Comparison of ENCODE assay signal across 16 cellular contexts in genomic region chr6:122758927-122759334, GRCh38. TPM values are rescaled to one million over a fixed set of nuclear protein-coding genes. Genes with fewer than 3 reads are reported as not detected.
DNase-seq lines count a peak whose midpoint lies in the region; ATAC-seq and TF ChIP-seq lines count a peak whose summit lies in the region.
"Had no signal": no experiment of that assay in that cellular context is flagged by ENCODE, and none has a peak within 500 bp of the region (broad histone marks: within the 10 kb centered on the region; RNA-seq: fewer than 3 reads in every experiment).

No MANE protein-coding gene starts in this region.

- H3K27ac Mint-ChIP-seq in activated CD4-positive, alpha-beta T cell treated with anti-CD3 and anti-CD28 coated beads, Interleukin-2, amount 10 ng/mL, durations not matched to agents 24 days and 14 days, result peak overlapping the region; percentile 22
- H3K27ac Mint-ChIP-seq in naive thymus-derived CD4-positive, alpha-beta T cell, result no peak overlapping the region
- H3K27ac Mint-ChIP-seq in chondrocyte (ENCODE audit: unreplicated experiment), result no peak overlapping the region
- H3K27ac Mint-ChIP-seq: activated CD4-positive, alpha-beta memory T cell treated with anti-CD3 and anti-CD28 coated beads for 36 hours; HFFc6 had no signal

- H3K27ac ChIP-seq in naive thymus-derived CD4-positive, alpha-beta T cell (ENCODE audit: low read depth, low read length), result no peak overlapping the region
- H3K27ac ChIP-seq: brain microvascular endothelial cell, RWPE1, sigmoid colon had no signal

- no peaks in the 10 kb centered on the region for H3K9me3 ChIP-seq in naive thymus-derived CD4-positive, alpha-beta T cell (ENCODE audit: control insufficient read depth in 2 of 3, low read length in 3 of 3)
- H3K9me3 ChIP-seq: sigmoid colon had no signal

- no peak for DNase-seq in activated CD4-positive, alpha-beta T cell treated with anti-CD3 and anti-CD28 coated beads, Interleukin-2, amount 10 ng/mL, durations not matched to agents 24 days and 14 days
- DNase-seq in activated CD4-positive, alpha-beta T cell treated with anti-CD3 and anti-CD28 coated beads, Interleukin-2, amount 50 U/mL, for 48 hours, result no peak
- no peak for DNase-seq in naive thymus-derived CD4-positive, alpha-beta T cell
- DNase-seq in SKM-1 (lab: John Stamatoyannopoulos, UW; ENCODE audit: unreplicated experiment) (no peak), chondrocyte (ENCODE audit: low spot score) (no peak), putamen (ENCODE audit: low spot score) (no peak)
- DNase-seq: activated CD4-positive, alpha-beta memory T cell treated with anti-CD3 and anti-CD28 coated beads for 36 hours; brain microvascular endothelial cell; HFFc6; NCI-H146; sigmoid colon had no signal

- H3K27me3 ChIP-seq in naive thymus-derived CD4-positive, alpha-beta T cell (ENCODE audit: control insufficient read depth in 2 of 2, insufficient read depth in 2 of 2, low read length in 2 of 2), result no peaks in the 10 kb centered on the region
- H3K27me3 ChIP-seq: brain microvascular endothelial cell, sigmoid colon had no signal

- POLR2A ChIA-PET in naive thymus-derived CD4-positive, alpha-beta T cell (lab: Charles Lee), result no interaction called here

- H3K9me3 Mint-ChIP-seq in activated CD4-positive, alpha-beta T cell treated with anti-CD3 and anti-CD28 coated beads, Interleukin-2, amount 10 ng/mL, durations not matched to agents 24 days and 14 days, result peaks cover 9% of the 10 kb centered on the region
- H3K9me3 Mint-ChIP-seq in naive thymus-derived CD4-positive, alpha-beta T cell, result peaks cover 0 to 11% (median 0%) of the 10 kb centered on the region in 11 donors
- peaks cover 6% of the 10 kb centered on the region for H3K9me3 Mint-ChIP-seq in chondrocyte (ENCODE audit: low read depth)
- H3K9me3 Mint-ChIP-seq: activated CD4-positive, alpha-beta memory T cell treated with anti-CD3 and anti-CD28 coated beads for 36 hours; HFFc6 had no signal

- H3K27me3 Mint-ChIP-seq in activated CD4-positive, alpha-beta T cell treated with anti-CD3 and anti-CD28 coated beads, Interleukin-2, amount 10 ng/mL, durations not matched to agents 24 days and 14 days, result peaks cover 3% of the 10 kb centered on the region
- peaks cover 0 to 11% (median 5%) of the 10 kb centered on the region in 5 donors for H3K27me3 Mint-ChIP-seq in naive thymus-derived CD4-positive, alpha-beta T cell
- peaks cover 8% of the 10 kb centered on the region for H3K27me3 Mint-ChIP-seq in chondrocyte (ENCODE audit: low read depth)
- H3K27me3 Mint-ChIP-seq: activated CD4-positive, alpha-beta memory T cell treated with anti-CD3 and anti-CD28 coated beads for 36 hours had no signal

- no peak overlapping the region for H3K4me3 ChIP-seq in naive thymus-derived CD4-positive, alpha-beta T cell (ENCODE audit: low read length)
- H3K4me3 ChIP-seq: sigmoid colon had no signal

- intact Hi-C loops in activated CD4-positive, alpha-beta T cell treated with anti-CD3 and anti-CD28 coated beads, Interleukin-2, amount 10 ng/mL, durations not matched to agents 24 days and 14 days (cut with micrococcal nuclease), result no loop called here
- intact Hi-C loops in naive thymus-derived CD4-positive, alpha-beta T cell (cut with micrococcal nuclease), result no loop called here

- peaks cover 8% of the 10 kb centered on the region for H3K4me1 Mint-ChIP-seq in activated CD4-positive, alpha-beta T cell treated with anti-CD3 and anti-CD28 coated beads, Interleukin-2, amount 10 ng/mL, durations not matched to agents 24 days and 14 days
- peaks cover 0 to 14% (median 3%) of the 10 kb centered on the region in 7 donors for H3K4me1 Mint-ChIP-seq in naive thymus-derived CD4-positive, alpha-beta T cell
- no peaks in the 10 kb centered on the region for H3K4me1 Mint-ChIP-seq in chondrocyte (ENCODE audit: low read depth)

- no peaks in the 10 kb centered on the region for H3K36me3 ChIP-seq in naive thymus-derived CD4-positive, alpha-beta T cell (ENCODE audit: control insufficient read depth in 2 of 3, insufficient read depth in 3 of 3, low read length in 3 of 3)
- H3K36me3 ChIP-seq: brain microvascular endothelial cell, sigmoid colon had no signal

- CTCF ChIA-PET in naive thymus-derived CD4-positive, alpha-beta T cell (lab: Charles Lee), result no interaction called here

- no peaks in the 10 kb centered on the region for H3K4me1 ChIP-seq in naive thymus-derived CD4-positive, alpha-beta T cell (ENCODE audit: control insufficient read depth in 2 of 2, insufficient read depth in 2 of 2, low read length in 2 of 2)

- no peaks in the 10 kb centered on the region for H3K36me3 Mint-ChIP-seq in activated CD4-positive, alpha-beta T cell treated with anti-CD3 and anti-CD28 coated beads, Interleukin-2, amount 10 ng/mL, durations not matched to agents 24 days and 14 days (ENCODE audit: low read depth)
- H3K36me3 Mint-ChIP-seq in naive thymus-derived CD4-positive, alpha-beta T cell, result no peaks in the 10 kb centered on the region
- no peaks in the 10 kb centered on the region for H3K36me3 Mint-ChIP-seq in chondrocyte (ENCODE audit: low read depth)
- H3K36me3 Mint-ChIP-seq: activated CD4-positive, alpha-beta memory T cell treated with anti-CD3 and anti-CD28 coated beads for 36 hours had no signal

- ATAC-seq in HG02571 (IDR thresholded peaks at IDR 0.05; ENCODE audit: unreplicated experiment), result peak; percentile 96
- ATAC-seq in HG03432 (IDR thresholded peaks at IDR 0.05; ENCODE audit: unreplicated experiment), result peak; percentile 100
- ATAC-seq in naive thymus-derived CD4-positive, alpha-beta T cell, result peak; percentile 73

- no peak for TF ChIP-seq CTCF in chondrocyte (IDR thresholded peaks at IDR 0.05)

- no peak overlapping the region for H3K4me3 Mint-ChIP-seq in activated CD4-positive, alpha-beta T cell treated with anti-CD3 and anti-CD28 coated beads, Interleukin-2, amount 10 ng/mL, durations not matched to agents 24 days and 14 days
- no peak overlapping the region for H3K4me3 Mint-ChIP-seq in naive thymus-derived CD4-positive, alpha-beta T cell
- H3K4me3 Mint-ChIP-seq in chondrocyte (ENCODE audit: unreplicated experiment), result no peak overlapping the region
- H3K4me3 Mint-ChIP-seq: activated CD4-positive, alpha-beta memory T cell treated with anti-CD3 and anti-CD28 coated beads for 36 hours; HFFc6 had no signal

RNA-seq across cellular contexts. Expression of gene FABP7, which starts 20.6 kb away (rescaled TPM):
- not detected in 2 replicates for total RNA-seq in activated CD4-positive, alpha-beta T cell treated with anti-CD3 and anti-CD28 coated beads, Interleukin-2, amount 10 ng/mL, durations not matched to agents 24 days and 14 days
- not detected for total RNA-seq in naive thymus-derived CD4-positive, alpha-beta T cell
- not detected for polyA plus RNA-seq in naive thymus-derived CD4-positive, alpha-beta T cell
- total RNA-seq in chondrocyte, result not detected in 3 replicates
- total RNA-seq: activated CD4-positive, alpha-beta memory T cell treated with anti-CD3 and anti-CD28 coated beads for 36 hours; G401; HFFc6; liver; sigmoid colon had no signal
- polyA plus RNA-seq: liver, sigmoid colon had no signal

RNA-seq across cellular contexts. Expression of gene SMPDL3A, which starts 30.1 kb away (rescaled TPM):
- total RNA-seq in activated CD4-positive, alpha-beta T cell treated with anti-CD3 and anti-CD28 coated beads, Interleukin-2, amount 10 ng/mL, durations not matched to agents 24 days and 14 days, result 0.28 and 0.42 TPM in 2 replicates
- 1 to 10 TPM in 2 of 5 experiments, under 1 TPM in 3; 0.24 to 6.3 (median 0.32) TPM for total RNA-seq in naive thymus-derived CD4-positive, alpha-beta T cell
- not detected for polyA plus RNA-seq in naive thymus-derived CD4-positive, alpha-beta T cell
- total RNA-seq in chondrocyte, result 8.2 to 9.1 TPM (median 8.7 TPM) in 3 replicates
